Comparison of ENCODE assay signal across 19 cellular contexts in the genomic region with DNA sequence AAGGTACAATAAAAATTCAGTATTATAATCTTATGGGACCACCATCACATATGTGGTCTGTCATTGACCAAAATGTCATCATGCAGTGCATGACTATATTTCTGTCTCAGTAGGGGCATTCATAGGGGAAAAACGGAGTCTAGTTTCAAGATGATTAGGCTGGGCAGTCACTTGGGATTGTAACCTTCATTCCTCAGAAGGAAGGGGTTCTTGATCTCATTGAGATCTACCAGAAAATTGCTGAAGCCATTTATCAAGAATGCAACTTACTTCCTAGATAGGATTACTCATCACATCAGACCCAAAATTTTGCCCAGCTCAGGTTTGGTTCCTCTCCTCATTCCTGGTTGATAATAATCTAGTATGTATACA. TPM values are rescaled to one million over a fixed set of nuclear protein-coding genes. Genes with fewer than 3 reads are reported as not detected.
DNase-seq lines count a peak whose midpoint lies in the region; ATAC-seq, FAIRE-seq and TF ChIP-seq lines count a peak whose summit lies in the region.
"Had no signal": no experiment of that assay in that cellular context is flagged by ENCODE, and none has a peak within 500 bp of the region (broad histone marks: within the 10 kb centered on the region; RNA-seq: fewer than 3 reads in every experiment).

No MANE protein-coding gene starts in this region.

- no peak for TF ChIP-seq CTCF in astrocyte (IDR thresholded peaks at IDR 0.05; ENCODE audit: insufficient read depth, low read depth, low read length)

- ATAC-seq in HG03432 (IDR thresholded peaks at IDR 0.05; ENCODE audit: unreplicated experiment) (peak; percentile 44), GM18867 (IDR thresholded peaks at IDR 0.05; ENCODE audit: unreplicated experiment) (no peak), GM21390 (IDR thresholded peaks at IDR 0.05; ENCODE audit: unreplicated experiment) (no peak)
- ATAC-seq: K562 had no signal

- no peaks in the 10 kb centered on the region for H3K27me3 ChIP-seq in astrocyte (ENCODE audit: insufficient read depth, low read length)
- no peaks in the 10 kb centered on the region for H3K27me3 ChIP-seq in skeletal muscle tissue (ENCODE audit: control insufficient read depth in 3 of 3, insufficient read depth in 3 of 3, low read length in 3 of 3)
- H3K27me3 ChIP-seq: suprapubic skin had no signal

- no peak overlapping the region for H3K4me3 Mint-ChIP-seq in astrocyte (ENCODE audit: unreplicated experiment)
- H3K4me3 Mint-ChIP-seq: memory B cell, nephron progenitor cell had no signal

- H3K36me3 Mint-ChIP-seq in astrocyte (ENCODE audit: low read depth, unreplicated experiment) = peaks cover 17% of the 10 kb centered on the region
- H3K36me3 Mint-ChIP-seq: activated naive CD4-positive, alpha-beta T cell treated with anti-CD3 and anti-CD28 coated beads, Interleukin-2, amount 50 U/mL, for 72 hours had no signal

- H3K4me1 ChIP-seq in astrocyte (ENCODE audit: insufficient read depth, low read length) (peaks cover 47% of the 10 kb centered on the region), skeletal muscle tissue (ENCODE audit: control insufficient read depth in 3 of 3, insufficient read depth in 3 of 3, low read length in 3 of 3) (peaks cover 51 to 60% (median 60%) of the 10 kb centered on the region in 3 donors)
- H3K4me1 ChIP-seq: Caco-2 had no signal

- no peaks in the 10 kb centered on the region for H3K36me3 ChIP-seq in astrocyte (ENCODE audit: insufficient read depth, low read length)
- peaks cover 0 to 3% (median 0%) of the 10 kb centered on the region in 3 donors for H3K36me3 ChIP-seq in skeletal muscle tissue (ENCODE audit: control insufficient read depth in 3 of 3, insufficient read depth in 3 of 3, low read length in 3 of 3)
- H3K36me3 ChIP-seq: suprapubic skin had no signal

- H3K27ac ChIP-seq in astrocyte (ENCODE audit: low read depth, low read length) = peak overlapping the region; percentile 41
- peak overlapping the region; percentile 90 for H3K27ac ChIP-seq in skeletal muscle tissue (ENCODE audit: low read depth, low read length)
- H3K27ac ChIP-seq: suprapubic skin had no signal

- H3K9me3 Mint-ChIP-seq in astrocyte (ENCODE audit: unreplicated experiment) = peaks cover 2% of the 10 kb centered on the region
- H3K9me3 Mint-ChIP-seq: activated naive CD4-positive, alpha-beta T cell treated with anti-CD3 and anti-CD28 coated beads, Interleukin-2, amount 50 U/mL, for 72 hours; memory B cell; nephron progenitor cell had no signal

- DNase-seq in GM12892 (ENCODE audit: insufficient read length) (no peak), astrocyte (ENCODE audit: low read depth) (peak; percentile 49), NCI-H82 treated with DMSO at 0.1 percent for 48 hours (lab: John Stamatoyannopoulos, UW; ENCODE audit: unreplicated experiment) (no peak)
- DNase-seq in stimulated activated naive CD4-positive, alpha-beta T cell treated with Interleukin-2 at 50 U/mL for 16 hours (lab: John Stamatoyannopoulos, UW) = no peak
- DNase-seq: activated CD4-positive, alpha-beta T cell treated with anti-CD3 and anti-CD28 coated beads for 48 hours; activated T-cell treated with anti-CD3 and anti-CD28 coated beads for 4 hours; Caco-2; islet precursor cell; NCI-H226; nephron progenitor cell had no signal

- no peak overlapping the region for H3K27ac Mint-ChIP-seq in astrocyte (ENCODE audit: unreplicated experiment)
- H3K27ac Mint-ChIP-seq: memory B cell, nephron progenitor cell had no signal

- no peak for TF ChIP-seq POLR2A in GM12892 (IDR thresholded peaks at IDR 0.05; ENCODE audit: low read depth, low read length)

- H3K4me3 ChIP-seq in astrocyte (ENCODE audit: insufficient read depth, low read depth, low read length) (no peak overlapping the region), skeletal muscle tissue (ENCODE audit: low read length in 3 of 3) (no peak overlapping the region)
- H3K4me3 ChIP-seq: K562, suprapubic skin had no signal

- no peak overlapping the region for H2AFZ ChIP-seq in astrocyte (ENCODE audit: low read depth, low read length)

- H3K9ac ChIP-seq in astrocyte (ENCODE audit: low read length) (no peak overlapping the region), skeletal muscle tissue (ENCODE audit: low read depth in 1 of 3, low read length in 3 of 3) (no peak overlapping the region)

- peak; percentile 78 for FAIRE-seq in GM12892 (lab: Jason Lieb, UNC)
- no peak for FAIRE-seq in astrocyte (lab: Jason Lieb, UNC)
- FAIRE-seq: bronchial epithelial cell, K562 had no signal

- no peaks in the 10 kb centered on the region for H4K20me1 ChIP-seq in astrocyte (ENCODE audit: insufficient read depth, low read length)

- no peak overlapping the region for H3K4me2 ChIP-seq in astrocyte (ENCODE audit: low read length)

- no peaks in the 10 kb centered on the region for H3K9me3 ChIP-seq in astrocyte (ENCODE audit: insufficient read depth, low read depth, low read length)
- H3K9me3 ChIP-seq in skeletal muscle tissue (ENCODE audit: control insufficient read depth in 3 of 3, low read length in 3 of 3) = no peaks in the 10 kb centered on the region
- H3K9me3 ChIP-seq: Caco-2, suprapubic skin had no signal

- peaks cover 39% of the 10 kb centered on the region for H3K4me1 Mint-ChIP-seq in astrocyte (ENCODE audit: low read depth, unreplicated experiment)

- H3K79me2 ChIP-seq in astrocyte (ENCODE audit: insufficient read depth, low read length) = no peaks in the 10 kb centered on the region

- H3K27me3 Mint-ChIP-seq in astrocyte (ENCODE audit: low read depth, unreplicated experiment) = no peaks in the 10 kb centered on the region
- H3K27me3 Mint-ChIP-seq: memory B cell had no signal

RNA-seq across cellular contexts. Expression of gene BTD, which starts 37.3 kb away (rescaled TPM):
- polyA plus RNA-seq in GM12892 (2012; ENCODE audit: missing spikeins) = 2.7 TPM
- total RNA-seq in astrocyte (16.2 and 19.0 TPM in 2 replicates), skeletal muscle tissue (23.0 TPM)

RNA-seq across cellular contexts. Expression of gene HACL1, which starts 37.5 kb away (rescaled TPM):
- polyA plus RNA-seq in GM12892 (2012; ENCODE audit: missing spikeins) = 15.6 TPM
- total RNA-seq in astrocyte = 17.3 and 17.8 TPM in 2 replicates
- 16.7 TPM for total RNA-seq in skeletal muscle tissue
